Comparison of ENCODE assay signal across 12 cellular contexts in genomic region chr1:11145741-11146140, GRCh38. TPM values are rescaled to one million over a fixed set of nuclear protein-coding genes. Genes with fewer than 3 reads are reported as not detected.
"Had no signal": no experiment of that assay in that cellular context is flagged by ENCODE, and none has a peak within 500 bp of the region (broad histone marks: within the 10 kb centered on the region; RNA-seq: fewer than 3 reads in every experiment).

No MANE protein-coding gene starts in this region.

- H2AFZ ChIP-seq: GM23248 had no signal

- H3K4me3 ChIP-seq: GM23248, HAP-1 had no signal

- H3K9ac ChIP-seq: GM23248 had no signal

- H3K4me1 Mint-ChIP-seq: IgD-negative memory B cell had no signal

- DNase-seq: GM23248, GOT3, H7, HFFc6, KBM-7 had no signal

- H3K9me3 Mint-ChIP-seq: HFFc6, IgD-negative memory B cell had no signal

- ATAC-seq: HCT116, HepG2 had no signal

- H3K27me3 Mint-ChIP-seq: IgD-negative memory B cell had no signal

- H3K27ac ChIP-seq: GM23248, HL-60 had no signal

- H3K9me3 ChIP-seq: HAP-1 had no signal

- H3K27ac Mint-ChIP-seq: HFFc6, IgD-negative memory B cell had no signal

- H3K4me1 ChIP-seq: HAP-1 had no signal

- H3K4me3 Mint-ChIP-seq: HFFc6, IgD-negative memory B cell had no signal

RNA-seq across cellular contexts. Expression of gene ANGPTL7, which starts 43.4 kb away (rescaled TPM):
- total RNA-seq: GM23248, H4, H7, HepG2, HFFc6, HT1080 had no signal
- polyA plus RNA-seq: GM23248, HepG2, IgD-negative memory B cell had no signal
